Comparison of ENCODE assay signal across 14 cellular contexts in genomic region chr20:2767768-2768631, GRCh38. TPM values are rescaled to one million over a fixed set of nuclear protein-coding genes. Genes with fewer than 3 reads are reported as not detected.
DNase-seq lines count a peak whose midpoint lies in the region; ATAC-seq, FAIRE-seq and TF ChIP-seq lines count a peak whose summit lies in the region.
"Had no signal": no experiment of that assay in that cellular context is flagged by ENCODE, and none has a peak within 500 bp of the region (broad histone marks: within the 10 kb centered on the region; RNA-seq: fewer than 3 reads in every experiment).

No MANE protein-coding gene starts in this region.

- FAIRE-seq in HepG2 (lab: Jason Lieb, UNC), result no peak

- H2BK15ac ChIP-seq in mesendoderm (replicated peaks; ENCODE audit: low read depth), result no peak overlapping the region

- DNase-seq in AG04449 (ENCODE audit: low read depth, low spot score) (peak; percentile 9), HT1080 (ENCODE audit: low read depth) (peak; percentile 45), cardiac fibroblast (ENCODE audit: low read depth in 2 of 2) (peak; percentile 46 to 67), HepG2 (ENCODE audit: low spot score) (no peak), mesendoderm (no peak), T1000 (lab: John Stamatoyannopoulos, UW) (no peak)
- no peak for DNase-seq in NK-92 treated with Interleukin-12 subunit alpha and Interleukin-12 subunit beta, amount 100 ng/mL, for 24 hours (lab: John Stamatoyannopoulos, UW)
- DNase-seq: activated CD8-positive, alpha-beta memory T cell treated with anti-CD3 and anti-CD28 coated beads for 24 hours; naive thymus-derived CD4-positive, alpha-beta T cell; NCI-H1694 treated with DMSO at 0.1 percent for 48 hours; SJCRH30 had no signal

- H3K4me1 ChIP-seq in HepG2 (ENCODE audit: insufficient read depth, low read length), result peaks cover under 1% of the 10 kb centered on the region; the same call in 1 of the 2 replicates
- no peaks in the 10 kb centered on the region for H3K4me1 ChIP-seq in mesendoderm (ENCODE audit: control insufficient read depth, low read depth, low read length)

- no TSS peak for BruUV-seq in HepG2 (replicated peaks; lab: Mats Ljungman, UMichigan)

- CTCF ChIA-PET in AG04449 (lab: Yijun Ruan, JAX) (interaction anchor here (1.2 to 4.4 kb wide), 3 partner anchors 14 to 93 kb away, joined by 3 to 38 read pairs (median 3); no protein-coding TSS in a partner anchor), HepG2 (lab: Yijun Ruan, JAX; ENCODE audit: low intra/inter-chr PET ratio, low total read pairs) (no interaction called here)

- H3K4me2 ChIP-seq in HepG2 (ENCODE audit: low read depth, low read length) (no peak overlapping the region), mesendoderm (ENCODE audit: low read length) (no peak overlapping the region)

- H2BK120ac ChIP-seq in mesendoderm (ENCODE audit: low read depth, low read length), result no peak overlapping the region

- H2AK5ac ChIP-seq in mesendoderm (ENCODE audit: low read length), result no peak overlapping the region

- H3K36me3 ChIP-seq in HepG2 (replicated peaks in 1 of 2; ENCODE audit: control insufficient read depth in 1 of 2, insufficient read depth in 2 of 2, low read length in 2 of 2) (no peaks in the 10 kb centered on the region), mesendoderm (ENCODE audit: control insufficient read depth, insufficient read depth, low read length) (no peaks in the 10 kb centered on the region)
- H3K36me3 ChIP-seq: SJCRH30 had no signal

- no peak overlapping the region for H2AFZ ChIP-seq in HepG2 (ENCODE audit: low read length)

- TF ChIP-seq RAD21 in HepG2 (CRISPR knock-in tag; IDR thresholded peaks at IDR 0.05), result no peak

- H3K56ac ChIP-seq in mesendoderm (ENCODE audit: low read length), result no peak overlapping the region

- no peak overlapping the region for H4K8ac ChIP-seq in mesendoderm (ENCODE audit: low read depth, low read length)

- H2BK5ac ChIP-seq in mesendoderm (ENCODE audit: low read length), result no peak overlapping the region

- no peak overlapping the region for H3K4me3 ChIP-seq in AG04449 (ENCODE audit: low read depth, low read length)
- no peak overlapping the region for H3K4me3 ChIP-seq in cardiac fibroblast (replicated peaks in 1 of 2; ENCODE audit: low read depth in 2 of 2, low read length in 2 of 2)
- H3K4me3 ChIP-seq in HepG2 (replicated peaks in 1 of 3; ENCODE audit: insufficient read depth in 1 of 3, low read depth in 2 of 3, low read length in 3 of 3), result no peak overlapping the region
- no peak overlapping the region for H3K4me3 ChIP-seq in mesendoderm (ENCODE audit: low read length)
- H3K4me3 ChIP-seq: SJCRH30 had no signal

- H3K27me3 ChIP-seq in HepG2 (ENCODE audit: control insufficient read depth in 1 of 2, insufficient read depth in 2 of 2, low read length in 2 of 2), result peaks cover 14 to 54% of the 10 kb centered on the region in 2 experiments
- no peaks in the 10 kb centered on the region for H3K27me3 ChIP-seq in mesendoderm (ENCODE audit: insufficient read depth, low read length, poor library complexity)
- H3K27me3 ChIP-seq: SJCRH30 had no signal

- in situ Hi-C loops in HepG2 (cut with HindIII; ENCODE audit: extremely low pct_ligation_motif_present, low pct_unique_long_range_greater_than_20kb), result no loop called here

- H4K20me1 ChIP-seq in HepG2 (ENCODE audit: insufficient read depth, low read length), result no peaks in the 10 kb centered on the region

- TF ChIP-seq CTCF in AG04449 (IDR thresholded peaks at IDR 0.05; ENCODE audit: insufficient read depth, low read length, missing control alignments) (no peak), cardiac fibroblast (IDR thresholded peaks at IDR 0.05; ENCODE audit: low read depth, low read length) (no peak), HepG2 (CRISPR knock-in tag; IDR thresholded peaks at IDR 0.05) (no peak)

- ATAC-seq in HepG2, result peak; percentile 70
- no peak for ATAC-seq in GM21526 (IDR thresholded peaks at IDR 0.05; ENCODE audit: low FRiP score, unreplicated experiment)
- ATAC-seq: naive thymus-derived CD4-positive, alpha-beta T cell had no signal

- no peak overlapping the region for H3K23ac ChIP-seq in mesendoderm (ENCODE audit: low read length)

- no peak overlapping the region for H3K18ac ChIP-seq in mesendoderm (ENCODE audit: low read length)

- intact Hi-C loops in HepG2 (cut with micrococcal nuclease; ENCODE audit: unreplicated experiment), result no loop called here

- H3K27ac ChIP-seq in HepG2 (ENCODE audit: extremely low read length, insufficient read depth, low read length) (no peak overlapping the region), mesendoderm (ENCODE audit: low read depth, low read length) (no peak overlapping the region)
- H3K27ac ChIP-seq: HL-60, SJCRH30 had no signal

- no peaks in the 10 kb centered on the region for H3K79me1 ChIP-seq in mesendoderm (ENCODE audit: low read length)

- H3K79me2 ChIP-seq in HepG2 (ENCODE audit: insufficient read depth, low read length) (no peaks in the 10 kb centered on the region), mesendoderm (ENCODE audit: control insufficient read depth, insufficient read depth, low read length) (no peaks in the 10 kb centered on the region)

- no peak for TF ChIP-seq POLR2A in HepG2 (IDR thresholded peaks at IDR 0.05; ENCODE audit: insufficient read depth in 1 of 2, low read depth in 2 of 2, low read length in 2 of 2)

- 16% methylated on average over 11 of the region's 15 CpGs for WGBS in HepG2 (ENCODE audit: low lambda C conversion rate)
- no CpG with 5 or more reads among the region's 15 CpGs for WGBS in mesendoderm (ENCODE audit: extremely low coverage, insufficient coverage, low lambda C conversion rate)

- TF ChIP-seq EP300 in HepG2 (IDR thresholded peaks at IDR 0.05; ENCODE audit: low read depth in 2 of 2, low read length in 2 of 2) (no peak), HepG2 (CRISPR knock-in tag; IDR thresholded peaks at IDR 0.05; ENCODE audit: borderline replicate concordance) (no peak)

- no peaks in the 10 kb centered on the region for H3K9me3 ChIP-seq in HepG2 (ENCODE audit: low read length)
- H3K9me3 ChIP-seq: SJCRH30 had no signal

- POLR2A ChIA-PET in AG04449 (lab: Yijun Ruan, JAX) (interaction anchor here (0.6 kb wide), 1 partner anchor 92 kb away, joined by 3 read pairs; no protein-coding TSS in a partner anchor), HepG2 (lab: Yijun Ruan, JAX) (no interaction called here)

- no peak overlapping the region for H4K5ac ChIP-seq in mesendoderm (ENCODE audit: low read length)

- no peak overlapping the region for H3K9ac ChIP-seq in HepG2 (ENCODE audit: insufficient read depth, low read depth, low read length)
- H3K9ac ChIP-seq in mesendoderm (ENCODE audit: low read length), result no peak overlapping the region

- H3K4ac ChIP-seq in mesendoderm (ENCODE audit: low read depth, low read length), result no peak overlapping the region

RNA-seq across cellular contexts. Expression of gene CPXM1, which starts 32.4 kb away (rescaled TPM):
- total RNA-seq in HT1080 (2014; rRNA removed; shearing (Covaris generic)), result not detected in 2 replicates
- 0.02 and 0.03 TPM in 2 replicates for polyA plus RNA-seq in HT1080 (2015; cell fraction: cytosol; rRNA removed)
- 0.11 TPM in 1 of 2 replicates, not detected in the other for polyA plus RNA-seq in HT1080 (2015; cell fraction: nucleus; rRNA removed)
- not detected in 2 replicates for total RNA-seq in HepG2 (2016; rRNA removed; fragmentation: Illumina TruSeq; extraction: Trizol)
- not detected in 2 replicates for total RNA-seq in HepG2 (2016; cell fraction: cytosol; rRNA removed; fragmentation: Illumina TruSeq; extraction: Trizol; ENCODE audit: low read depth)
- total RNA-seq in HepG2 (2016; cell fraction: insoluble cytoplasmic fraction; rRNA removed; fragmentation: Illumina TruSeq; extraction: Trizol), result not detected in 2 replicates
- total RNA-seq in HepG2 (2016; cell fraction: membrane; rRNA removed; fragmentation: Illumina TruSeq; extraction: Trizol), result not detected in 2 replicates
- not detected in 2 replicates for total RNA-seq in HepG2 (2016; cell fraction: nucleus; rRNA removed; fragmentation: Illumina TruSeq; extraction: Trizol)
- polyA plus RNA-seq in HepG2 (2011; rRNA removed), result 0.07 TPM in 1 of 2 replicates, not detected in the other
- polyA plus RNA-seq in HepG2 (2011; cell fraction: cytosol; rRNA removed), result 0.04 TPM in 1 of 2 replicates, not detected in the other
- 0.14 and 0.34 TPM in 2 replicates for polyA plus RNA-seq in HepG2 (2011; cell fraction: nucleus; rRNA removed)
- polyA plus RNA-seq in HepG2 (2012), result not detected in 2 replicates
- not detected in 2 replicates for polyA plus RNA-seq in HepG2 (2016; cell fraction: cytosol; fragmentation: Illumina TruSeq; extraction: Trizol; ENCODE audit: low read depth)
- polyA plus RNA-seq in HepG2 (2016; cell fraction: insoluble cytoplasmic fraction; fragmentation: Illumina TruSeq; extraction: Trizol; ENCODE audit: low read depth), result not detected in 2 replicates
- not detected in 2 replicates for polyA plus RNA-seq in HepG2 (2016; cell fraction: membrane; fragmentation: Illumina TruSeq; extraction: Trizol; ENCODE audit: low read depth)
- polyA plus RNA-seq in HepG2 (2016; cell fraction: nucleus; fragmentation: Illumina TruSeq; extraction: Trizol; ENCODE audit: insufficient read depth, low read depth), result not detected in 2 replicates
- not detected in 2 replicates for polyA minus RNA-seq in HepG2 (2011; rRNA and poly(A)+ RNA removed; ENCODE audit: low replicate concordance)
- not detected in 2 replicates for polyA minus RNA-seq in HepG2 (2011; cell fraction: cytosol; rRNA and poly(A)+ RNA removed)
- polyA minus RNA-seq in HepG2 (2011; cell fraction: nucleus; rRNA and poly(A)+ RNA removed), result not detected in 2 replicates
- 19.2 TPM for polyA plus RNA-seq in mesendoderm (2013, experiment 1 of 2)
- 19.6 TPM for polyA plus RNA-seq in mesendoderm (2013, experiment 2 of 2)

RNA-seq across cellular contexts. Expression of gene C20orf141, which starts 46.8 kb away (rescaled TPM):
- total RNA-seq in HT1080 (2014; rRNA removed; shearing (Covaris generic)), result 0.50 TPM in 1 of 2 replicates, not detected in the other
- polyA plus RNA-seq in HT1080 (2015; cell fraction: cytosol; rRNA removed), result 0.19 and 0.36 TPM in 2 replicates
- 0.73 TPM in 1 of 2 replicates, not detected in the other for polyA plus RNA-seq in HT1080 (2015; cell fraction: nucleus; rRNA removed)
- not detected in 2 replicates for total RNA-seq in HepG2 (2016; rRNA removed; fragmentation: Illumina TruSeq; extraction: Trizol)
- not detected in 2 replicates for total RNA-seq in HepG2 (2016; cell fraction: cytosol; rRNA removed; fragmentation: Illumina TruSeq; extraction: Trizol; ENCODE audit: low read depth)
- total RNA-seq in HepG2 (2016; cell fraction: insoluble cytoplasmic fraction; rRNA removed; fragmentation: Illumina TruSeq; extraction: Trizol), result not detected in 2 replicates
- not detected in 2 replicates for total RNA-seq in HepG2 (2016; cell fraction: membrane; rRNA removed; fragmentation: Illumina TruSeq; extraction: Trizol)
- total RNA-seq in HepG2 (2016; cell fraction: nucleus; rRNA removed; fragmentation: Illumina TruSeq; extraction: Trizol), result not detected in 2 replicates
- not detected in 2 replicates for polyA plus RNA-seq in HepG2 (2011; rRNA removed)
- not detected in 2 replicates for polyA plus RNA-seq in HepG2 (2011; cell fraction: cytosol; rRNA removed)
- not detected in 2 replicates for polyA plus RNA-seq in HepG2 (2011; cell fraction: nucleus; rRNA removed)
- not detected in 2 replicates for polyA plus RNA-seq in HepG2 (2012)
- polyA plus RNA-seq in HepG2 (2016; cell fraction: cytosol; fragmentation: Illumina TruSeq; extraction: Trizol; ENCODE audit: low read depth), result not detected in 2 replicates
- polyA plus RNA-seq in HepG2 (2016; cell fraction: insoluble cytoplasmic fraction; fragmentation: Illumina TruSeq; extraction: Trizol; ENCODE audit: low read depth), result not detected in 2 replicates
- not detected in 2 replicates for polyA plus RNA-seq in HepG2 (2016; cell fraction: membrane; fragmentation: Illumina TruSeq; extraction: Trizol; ENCODE audit: low read depth)
- polyA plus RNA-seq in HepG2 (2016; cell fraction: nucleus; fragmentation: Illumina TruSeq; extraction: Trizol; ENCODE audit: insufficient read depth, low read depth), result not detected in 2 replicates
- not detected in 2 replicates for polyA minus RNA-seq in HepG2 (2011; rRNA and poly(A)+ RNA removed; ENCODE audit: low replicate concordance)
- not detected in 2 replicates for polyA minus RNA-seq in HepG2 (2011; cell fraction: cytosol; rRNA and poly(A)+ RNA removed)
- not detected in 2 replicates for polyA minus RNA-seq in HepG2 (2011; cell fraction: nucleus; rRNA and poly(A)+ RNA removed)
- not detected for polyA plus RNA-seq in mesendoderm (2013, experiment 1 of 2)
- not detected for polyA plus RNA-seq in mesendoderm (2013, experiment 2 of 2)
- total RNA-seq: naive thymus-derived CD4-positive, alpha-beta T cell; SJCRH30 had no signal
- polyA plus RNA-seq: naive thymus-derived CD4-positive, alpha-beta T cell had no signal

RNA-seq across cellular contexts. Expression of gene TMEM239, which starts 48.2 kb away (rescaled TPM):
- total RNA-seq in HT1080 (2014; rRNA removed; shearing (Covaris generic)), result not detected in 2 replicates
- polyA plus RNA-seq in HT1080 (2015; cell fraction: cytosol; rRNA removed), result not detected in 2 replicates
- not detected in 2 replicates for polyA plus RNA-seq in HT1080 (2015; cell fraction: nucleus; rRNA removed)
- not detected in 2 replicates for total RNA-seq in HepG2 (2016; rRNA removed; fragmentation: Illumina TruSeq; extraction: Trizol)
- not detected in 2 replicates for total RNA-seq in HepG2 (2016; cell fraction: cytosol; rRNA removed; fragmentation: Illumina TruSeq; extraction: Trizol; ENCODE audit: low read depth)
- total RNA-seq in HepG2 (2016; cell fraction: insoluble cytoplasmic fraction; rRNA removed; fragmentation: Illumina TruSeq; extraction: Trizol), result not detected in 2 replicates
- total RNA-seq in HepG2 (2016; cell fraction: membrane; rRNA removed; fragmentation: Illumina TruSeq; extraction: Trizol), result not detected in 2 replicates
- not detected in 2 replicates for total RNA-seq in HepG2 (2016; cell fraction: nucleus; rRNA removed; fragmentation: Illumina TruSeq; extraction: Trizol)
- not detected in 2 replicates for polyA plus RNA-seq in HepG2 (2011; rRNA removed)
- polyA plus RNA-seq in HepG2 (2011; cell fraction: cytosol; rRNA removed), result not detected in 2 replicates
- polyA plus RNA-seq in HepG2 (2011; cell fraction: nucleus; rRNA removed), result not detected in 2 replicates
- polyA plus RNA-seq in HepG2 (2012), result not detected in 2 replicates
- polyA plus RNA-seq in HepG2 (2016; cell fraction: cytosol; fragmentation: Illumina TruSeq; extraction: Trizol; ENCODE audit: low read depth), result not detected in 2 replicates
- polyA plus RNA-seq in HepG2 (2016; cell fraction: insoluble cytoplasmic fraction; fragmentation: Illumina TruSeq; extraction: Trizol; ENCODE audit: low read depth), result not detected in 2 replicates
- not detected in 2 replicates for polyA plus RNA-seq in HepG2 (2016; cell fraction: membrane; fragmentation: Illumina TruSeq; extraction: Trizol; ENCODE audit: low read depth)
- not detected in 2 replicates for polyA plus RNA-seq in HepG2 (2016; cell fraction: nucleus; fragmentation: Illumina TruSeq; extraction: Trizol; ENCODE audit: insufficient read depth, low read depth)
- polyA minus RNA-seq in HepG2 (2011; rRNA and poly(A)+ RNA removed; ENCODE audit: low replicate concordance), result not detected in 2 replicates
- polyA minus RNA-seq in HepG2 (2011; cell fraction: cytosol; rRNA and poly(A)+ RNA removed), result not detected in 2 replicates
- not detected in 2 replicates for polyA minus RNA-seq in HepG2 (2011; cell fraction: nucleus; rRNA and poly(A)+ RNA removed)
- not detected for polyA plus RNA-seq in mesendoderm (2013, experiment 1 of 2)
- not detected for polyA plus RNA-seq in mesendoderm (2013, experiment 2 of 2)
- total RNA-seq: naive thymus-derived CD4-positive, alpha-beta T cell; SJCRH30 had no signal
- polyA plus RNA-seq: BJ; naive thymus-derived CD4-positive, alpha-beta T cell had no signal

Comparison
In these comparisons a context has a peak if more than half of its experiments do, and no peak if none do; other contexts are left out.
1. DNase-seq: peak in AG04449 (single experiment), HT1080 (single experiment) and cardiac fibroblast (2 of 2); none in HepG2 (single experiment), NK-92 treated with Interleukin-12 subunit alpha and Interleukin-12 subunit beta, amount 100 ng/mL, for 24 hours (single experiment), mesendoderm (single experiment) and T1000 (single experiment).